1 cellular context compared by ENCODE assay signal in genomic region chr17:41928693-41929251, GRCh38.
TF ChIP-seq lines count a peak whose summit lies in the region.

No MANE protein-coding gene starts in this region.

TF ChIP-seq in GM12878, 131 proteins besides CTCF, POLR2A, EP300 and RAD21:
- no peak for TF ChIP-seq YBX1 (IDR thresholded peaks at IDR 0.05)
- TF ChIP-seq CEBPZ (IDR thresholded peaks at IDR 0.05; ENCODE audit: low read depth, low read length), result no peak
- no peak for TF ChIP-seq HDAC2 (IDR thresholded peaks at IDR 0.05)
TF ChIP-seq in GM12878: peak in this region for 0.
